17 cellular contexts compared by ENCODE assay signal in the genomic region with DNA sequence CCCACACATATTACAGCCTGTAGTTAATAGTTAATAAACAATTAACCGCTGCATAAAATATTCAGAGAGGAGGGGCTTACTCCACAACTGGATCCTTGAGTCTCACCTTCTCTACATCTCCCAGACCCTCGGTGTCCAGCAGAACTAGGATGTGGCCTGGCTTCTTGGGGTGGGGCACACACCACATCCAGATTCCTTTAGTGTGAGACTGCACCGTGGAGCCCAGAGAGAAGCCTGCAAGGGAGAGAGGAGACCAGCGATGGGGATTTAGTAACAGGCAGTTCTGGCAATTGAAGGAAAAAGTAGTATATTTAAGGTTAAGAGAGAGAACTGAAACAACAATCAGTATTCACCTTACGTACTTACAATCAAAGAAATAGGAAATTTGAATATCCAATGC. TPM values are rescaled to one million over a fixed set of nuclear protein-coding genes. Genes with fewer than 3 reads are reported as not detected.
A peak's percentile ranks its signal among the peaks of the same experiment; 100 is the strongest.
DNase-seq lines count a peak whose midpoint lies in the region; ATAC-seq and TF ChIP-seq lines count a peak whose summit lies in the region.
"Had no signal": no experiment of that assay in that cellular context is flagged by ENCODE, and none has a peak within 500 bp of the region (broad histone marks: within the 10 kb centered on the region; RNA-seq: fewer than 3 reads in every experiment).

No MANE protein-coding gene starts in this region.

- no peak overlapping the region for H3K14ac ChIP-seq in trophoblast cell (ENCODE audit: low read length)

- peaks cover 22 to 53% (median 47%) of the 10 kb centered on the region in 3 experiments for H3K36me3 ChIP-seq in naive thymus-derived CD4-positive, alpha-beta T cell (ENCODE audit: control insufficient read depth in 2 of 3, insufficient read depth in 3 of 3, low read length in 3 of 3)
- H3K36me3 ChIP-seq in trophoblast cell (ENCODE audit: control insufficient read depth in 1 of 2, insufficient read depth in 2 of 2, low read length in 2 of 2) (no peaks in the 10 kb centered on the region), heart left ventricle (peaks cover 0 to 83% (median 57%) of the 10 kb centered on the region in 9 donors)

- WGBS in trophoblast cell (ENCODE audit: extremely low coverage, insufficient coverage, insufficient read length), result no CpG with 5 or more reads among the region's 5 CpGs
- 76 to 95% (median 86%) methylated on average over 5 of the region's 5 CpGs for WGBS in heart left ventricle, 4 donors

- H3K4me2 ChIP-seq in trophoblast cell (ENCODE audit: low read length), result no peak overlapping the region
- H3K4me2 ChIP-seq: KMS-11, PC-9 had no signal

- no peaks in the 10 kb centered on the region for H3K79me2 ChIP-seq in trophoblast cell (ENCODE audit: control insufficient read depth, insufficient read depth, low read length, poor library complexity)

- intact Hi-C loops in naive thymus-derived CD4-positive, alpha-beta T cell (cut with micrococcal nuclease), result loop anchor here in 1 of 2 donors (5.0 kb wide), 1 partner anchor 62 kb away; no protein-coding TSS in a partner anchor
- intact Hi-C loops in heart left ventricle (cut with DNase I), result no loop called here

- H4K8ac ChIP-seq in trophoblast cell (ENCODE audit: low read depth, low read length), result no peak overlapping the region

- H3K4me3 Mint-ChIP-seq in activated CD4-positive, alpha-beta T cell treated with anti-CD3 and anti-CD28 coated beads, Interleukin-2, amount 10 ng/mL, durations not matched to agents 7 days and 5 days, result peak overlapping the region; percentile 99
- peak overlapping the region; percentile 85 for H3K4me3 Mint-ChIP-seq in activated naive CD8-positive, alpha-beta T cell
- peak overlapping the region in 9 of 10 donors; percentile 17 to 95 (median 66) for H3K4me3 Mint-ChIP-seq in naive thymus-derived CD4-positive, alpha-beta T cell

- no peaks in the 10 kb centered on the region for H3K9me3 Mint-ChIP-seq in activated CD4-positive, alpha-beta T cell treated with anti-CD3 and anti-CD28 coated beads, Interleukin-2, amount 10 ng/mL, durations not matched to agents 7 days and 5 days
- H3K9me3 Mint-ChIP-seq in activated naive CD8-positive, alpha-beta T cell (ENCODE audit: low read depth), result no peaks in the 10 kb centered on the region
- no peaks in the 10 kb centered on the region for H3K9me3 Mint-ChIP-seq in naive thymus-derived CD4-positive, alpha-beta T cell

- no peak overlapping the region for H2BK5ac ChIP-seq in trophoblast cell (ENCODE audit: low read depth, low read length, poor library complexity)

- H3K27me3 Mint-ChIP-seq in activated CD4-positive, alpha-beta T cell treated with anti-CD3 and anti-CD28 coated beads, Interleukin-2, amount 10 ng/mL, durations not matched to agents 7 days and 5 days, result no peaks in the 10 kb centered on the region
- H3K27me3 Mint-ChIP-seq in activated naive CD8-positive, alpha-beta T cell, result no peaks in the 10 kb centered on the region
- H3K27me3 Mint-ChIP-seq in naive thymus-derived CD4-positive, alpha-beta T cell, result no peaks in the 10 kb centered on the region

- ATAC-seq in naive thymus-derived CD4-positive, alpha-beta T cell, result no peak
- ATAC-seq in heart left ventricle, result no peak

- no peak overlapping the region for H3K27ac Mint-ChIP-seq in activated CD4-positive, alpha-beta T cell treated with anti-CD3 and anti-CD28 coated beads, Interleukin-2, amount 10 ng/mL, durations not matched to agents 7 days and 5 days
- H3K27ac Mint-ChIP-seq in activated naive CD8-positive, alpha-beta T cell, result peak overlapping the region; percentile 28
- H3K27ac Mint-ChIP-seq in naive thymus-derived CD4-positive, alpha-beta T cell, result peak overlapping the region in 6 of 9 donors; percentile 34 to 83 (median 46)

- H3K4me1 Mint-ChIP-seq in activated CD4-positive, alpha-beta T cell treated with anti-CD3 and anti-CD28 coated beads, Interleukin-2, amount 10 ng/mL, durations not matched to agents 7 days and 5 days, result peaks cover 51% of the 10 kb centered on the region
- peaks cover 60% of the 10 kb centered on the region for H3K4me1 Mint-ChIP-seq in activated naive CD8-positive, alpha-beta T cell (ENCODE audit: low read depth)
- H3K4me1 Mint-ChIP-seq in naive thymus-derived CD4-positive, alpha-beta T cell, result peaks cover 39 to 50% (median 46%) of the 10 kb centered on the region in 7 donors

- H2BK12ac ChIP-seq in trophoblast cell (ENCODE audit: low read length), result no peak overlapping the region

- H3K9me3 ChIP-seq in naive thymus-derived CD4-positive, alpha-beta T cell (ENCODE audit: control insufficient read depth in 2 of 3, low read length in 3 of 3), result no peaks in the 10 kb centered on the region
- H3K9me3 ChIP-seq in trophoblast cell (ENCODE audit: insufficient read depth, low read depth, low read length) (no peaks in the 10 kb centered on the region), heart left ventricle (no peaks in the 10 kb centered on the region)
- H3K9me3 ChIP-seq: MG63 had no signal

- H2AFZ ChIP-seq in trophoblast cell (ENCODE audit: insufficient read depth, low read length, poor library complexity), result no peak overlapping the region
- H2AFZ ChIP-seq: PC-9 had no signal

- H2AK5ac ChIP-seq in trophoblast cell (ENCODE audit: low read length), result no peak overlapping the region

- no peak overlapping the region for H3K27ac ChIP-seq in naive thymus-derived CD4-positive, alpha-beta T cell (ENCODE audit: low read depth, low read length)
- H3K27ac ChIP-seq in trophoblast cell (ENCODE audit: low read depth, low read length) (no peak overlapping the region), heart left ventricle (no peak overlapping the region)
- H3K27ac ChIP-seq: KMS-11, PC-9 had no signal

- H4K12ac ChIP-seq in trophoblast cell (ENCODE audit: low read depth, low read length), result no peak overlapping the region

- H2BK120ac ChIP-seq in trophoblast cell (ENCODE audit: insufficient read depth, low read length, poor library complexity), result no peak overlapping the region

- no peak overlapping the region for H3K9ac ChIP-seq in trophoblast cell (ENCODE audit: low read length)
- H3K9ac ChIP-seq: KMS-11 had no signal

- no peak overlapping the region for H4K91ac ChIP-seq in trophoblast cell (ENCODE audit: low read depth, low read length)

- DNase-seq in activated CD4-positive, alpha-beta T cell treated with anti-CD3 and anti-CD28 coated beads, Interleukin-2, amount 10 ng/mL, durations not matched to agents 7 days and 5 days, result no peak
- no peak for DNase-seq in activated CD4-positive, alpha-beta T cell treated with anti-CD3 and anti-CD28 coated beads for 1 hour
- DNase-seq in ELR (ENCODE audit: low read depth), result peak; percentile 67
- DNase-seq in naive thymus-derived CD4-positive, alpha-beta T cell, result no peak
- DNase-seq in COLO668 (lab: John Stamatoyannopoulos, UW; ENCODE audit: unreplicated experiment), result no peak
- no peak for DNase-seq in trophoblast cell
- DNase-seq in heart left ventricle, result no peak
- DNase-seq: C1 segment of cervical spinal cord, DND-41, MG63, NCI-H1092 treated with DMSO at 0.1 percent for 48 hours, NCI-H1694, NCI-H446, PC-9, Right ventricle myocardium superior had no signal

- CTCF ChIA-PET in activated CD4-positive, alpha-beta T cell treated with anti-CD3 and anti-CD28 coated beads, Interleukin-2, amount 10 ng/mL, durations not matched to agents 7 days and 5 days (lab: Charles Lee), result no interaction called here
- CTCF ChIA-PET in naive thymus-derived CD4-positive, alpha-beta T cell (lab: Charles Lee), result no interaction called here

- POLR2A ChIA-PET in activated CD4-positive, alpha-beta T cell treated with anti-CD3 and anti-CD28 coated beads, Interleukin-2, amount 10 ng/mL, durations not matched to agents 7 days and 5 days (lab: Charles Lee), result no interaction called here
- POLR2A ChIA-PET in naive thymus-derived CD4-positive, alpha-beta T cell (lab: Charles Lee), result no interaction called here

- H3K79me1 ChIP-seq in trophoblast cell (ENCODE audit: low read length), result no peaks in the 10 kb centered on the region

- H3K4me3 ChIP-seq in naive thymus-derived CD4-positive, alpha-beta T cell (ENCODE audit: low read length), result no peak overlapping the region
- no peak overlapping the region for H3K4me3 ChIP-seq in trophoblast cell (ENCODE audit: low read depth, low read length)
- peak overlapping the region in 1 of 12 donors; percentile 59 for H3K4me3 ChIP-seq in heart left ventricle
- H3K4me3 ChIP-seq: MG63, PC-9 had no signal

- H3K4me1 ChIP-seq in naive thymus-derived CD4-positive, alpha-beta T cell (ENCODE audit: control insufficient read depth in 2 of 2, insufficient read depth in 2 of 2, low read length in 2 of 2), result peaks cover 17 to 26% of the 10 kb centered on the region in 2 donors
- H3K4me1 ChIP-seq in trophoblast cell (ENCODE audit: control insufficient read depth in 1 of 2, insufficient read depth in 2 of 2, low read length in 2 of 2) (no peaks in the 10 kb centered on the region), heart left ventricle (peaks cover 0 to 58% (median 8%) of the 10 kb centered on the region in 12 donors)

- H3K23ac ChIP-seq in trophoblast cell (ENCODE audit: low read length), result no peak overlapping the region

- H3K4ac ChIP-seq in trophoblast cell (ENCODE audit: low read depth, low read length), result no peak overlapping the region

- H3K36me3 Mint-ChIP-seq in activated CD4-positive, alpha-beta T cell treated with anti-CD3 and anti-CD28 coated beads, Interleukin-2, amount 10 ng/mL, durations not matched to agents 7 days and 5 days (ENCODE audit: low read depth), result peaks cover 90% of the 10 kb centered on the region
- peaks cover 35% of the 10 kb centered on the region for H3K36me3 Mint-ChIP-seq in activated naive CD8-positive, alpha-beta T cell
- H3K36me3 Mint-ChIP-seq in naive thymus-derived CD4-positive, alpha-beta T cell, result peaks cover 5 to 75% (median 55%) of the 10 kb centered on the region in 5 donors

- TF ChIP-seq CTCF in heart left ventricle (IDR thresholded peaks at IDR 0.05), result no peak

- no peaks in the 10 kb centered on the region for H3K27me3 ChIP-seq in naive thymus-derived CD4-positive, alpha-beta T cell (ENCODE audit: control insufficient read depth in 2 of 2, insufficient read depth in 2 of 2, low read length in 2 of 2)
- H3K27me3 ChIP-seq in trophoblast cell (ENCODE audit: insufficient read depth, low read length) (no peaks in the 10 kb centered on the region), heart left ventricle (no peaks in the 10 kb centered on the region)
- H3K27me3 ChIP-seq: MG63 had no signal

- no peak overlapping the region for H3K18ac ChIP-seq in trophoblast cell (ENCODE audit: low read length)

- no peak for TF ChIP-seq POLR2A in heart left ventricle (IDR thresholded peaks at IDR 0.05)

RNA-seq across cellular contexts. Expression of gene GBP1, which starts 4.9 kb away (rescaled TPM):
- 100 to 1,000 TPM; 272 to 292 TPM for total RNA-seq in activated CD4-positive, alpha-beta T cell treated with anti-CD3 and anti-CD28 coated beads, Interleukin-2, amount 10 ng/mL, durations not matched to agents 7 days and 5 days
- 100 to 1,000 TPM in 1 of 5 experiments, 10 to 100 TPM in 4; 17.1 to 319 (median 51.9) TPM for total RNA-seq in naive thymus-derived CD4-positive, alpha-beta T cell
- 10 to 100 TPM; 34.3 to 57.5 TPM for polyA plus RNA-seq in naive thymus-derived CD4-positive, alpha-beta T cell
- polyA plus RNA-seq in trophoblast cell (2013), result 1.1 and 1.8 TPM in 2 replicates
- total RNA-seq in heart left ventricle, result 100 to 1,000 TPM in 1 of 9 donors, 10 to 100 TPM in 2, 1 to 10 TPM in 6; 3.6 to 170 (median 6.4) TPM
- polyA plus RNA-seq in heart left ventricle, result 1 to 10 TPM; 4.5 to 5.8 TPM

RNA-seq across cellular contexts. Expression of gene GBP3, which starts 37.4 kb away (rescaled TPM):
- total RNA-seq in activated CD4-positive, alpha-beta T cell treated with anti-CD3 and anti-CD28 coated beads, Interleukin-2, amount 10 ng/mL, durations not matched to agents 7 days and 5 days, result 10 to 100 TPM; 39.2 to 39.7 TPM
- total RNA-seq in naive thymus-derived CD4-positive, alpha-beta T cell, result 10 to 100 TPM; 15.9 to 39.9 (median 31.9) TPM
- polyA plus RNA-seq in naive thymus-derived CD4-positive, alpha-beta T cell, result 10 to 100 TPM; 11.1 to 11.9 TPM
- 0.38 and 0.54 TPM in 2 replicates for polyA plus RNA-seq in trophoblast cell (2013)
- 10 to 100 TPM in 2 of 9 donors, 1 to 10 TPM in 7; 1.2 to 30.1 (median 6.1) TPM for total RNA-seq in heart left ventricle
- polyA plus RNA-seq in heart left ventricle, result 1 to 10 TPM; 2.4 to 4.0 TPM
